In genomic region chr6:20885076-20885475, GRCh38 we compare ENCODE assay signal across 7 cellular contexts.
"Had no signal": no experiment of that assay in that cellular context is flagged by ENCODE, and none has a peak within 500 bp of the region (broad histone marks: within the 10 kb centered on the region; RNA-seq: fewer than 3 reads in every experiment).

No MANE protein-coding gene starts in this region.

- ATAC-seq: GM23338, HepG2 had no signal

- H3K4me3 Mint-ChIP-seq: GM23338, IgD-negative memory B cell had no signal

- H3K4me3 ChIP-seq: GM23338 had no signal

- H3K27ac ChIP-seq: HL-60 had no signal

- H3K27ac Mint-ChIP-seq: GM23338, IgD-negative memory B cell had no signal

- H3K4me1 Mint-ChIP-seq: IgD-negative memory B cell had no signal

- H3K27me3 Mint-ChIP-seq: IgD-negative memory B cell had no signal

- H2AFZ ChIP-seq: GM23338 had no signal

- DNase-seq: H7, HCEC 1CT, KG1 had no signal
